ENCODE assay signal across 20 cellular contexts in genomic region chr3:160130950-160131349, GRCh38.
DNase-seq lines count a peak whose midpoint lies in the region; FAIRE-seq and TF ChIP-seq lines count a peak whose summit lies in the region.
"Had no signal": no experiment of that assay in that cellular context is flagged by ENCODE, and none has a peak within 500 bp of the region (broad histone marks: within the 10 kb centered on the region; RNA-seq: fewer than 3 reads in every experiment).

No MANE protein-coding gene starts in this region.

- peaks cover 3% of the 10 kb centered on the region for H3K9me3 Mint-ChIP-seq in astrocyte (ENCODE audit: unreplicated experiment)
- no peaks in the 10 kb centered on the region for H3K9me3 Mint-ChIP-seq in activated T-cell treated with anti-CD3 and anti-CD28 coated beads, Interleukin-2, amount 50 U/mL, for 24 hours
- H3K9me3 Mint-ChIP-seq: CD4-positive, alpha-beta T cell; mesothelial cell of epicardium; stimulated activated naive CD8-positive, alpha-beta T cell treated with anti-CD3 and anti-CD28 coated beads, Interleukin-15, Interleukin-2, amounts not matched to agents 100 ng/mL and 50 ng/mL, for 24 hours had no signal

- H3K27me3 ChIP-seq in astrocyte (ENCODE audit: insufficient read depth, low read length) = no peaks in the 10 kb centered on the region
- H3K27me3 ChIP-seq: gastroesophageal sphincter, vagina had no signal

- no peak overlapping the region for H3K4me3 Mint-ChIP-seq in astrocyte (ENCODE audit: unreplicated experiment)
- no peak overlapping the region for H3K4me3 Mint-ChIP-seq in activated T-cell treated with anti-CD3 and anti-CD28 coated beads, Interleukin-2, amount 50 U/mL, for 24 hours
- H3K4me3 Mint-ChIP-seq: CD4-positive, alpha-beta T cell; mesothelial cell of epicardium; stimulated activated naive CD8-positive, alpha-beta T cell treated with anti-CD3 and anti-CD28 coated beads, Interleukin-15, Interleukin-2, amounts not matched to agents 100 ng/mL and 50 ng/mL, for 24 hours had no signal

- peaks cover 25% of the 10 kb centered on the region for H3K4me1 ChIP-seq in astrocyte (ENCODE audit: insufficient read depth, low read length)
- H3K4me1 ChIP-seq: gastroesophageal sphincter, parathyroid adenoma, vagina had no signal

- H3K27ac ChIP-seq in astrocyte (ENCODE audit: low read depth, low read length) = peak overlapping the region; percentile 75
- H3K27ac ChIP-seq: gastroesophageal sphincter, parathyroid adenoma, vagina, WERI-Rb-1 had no signal

- no peak overlapping the region for H3K4me2 ChIP-seq in astrocyte (ENCODE audit: low read length)

- H3K36me3 Mint-ChIP-seq in astrocyte (ENCODE audit: low read depth, unreplicated experiment) = no peaks in the 10 kb centered on the region
- H3K36me3 Mint-ChIP-seq in activated T-cell treated with anti-CD3 and anti-CD28 coated beads, Interleukin-2, amount 50 U/mL, for 24 hours (ENCODE audit: low read depth) = no peaks in the 10 kb centered on the region
- H3K36me3 Mint-ChIP-seq: mesothelial cell of epicardium had no signal

- no peak for TF ChIP-seq CTCF in astrocyte (IDR thresholded peaks at IDR 0.05; ENCODE audit: insufficient read depth, low read depth, low read length)

- H4K20me1 ChIP-seq in astrocyte (ENCODE audit: insufficient read depth, low read length) = no peaks in the 10 kb centered on the region

- no peaks in the 10 kb centered on the region for H3K27me3 Mint-ChIP-seq in astrocyte (ENCODE audit: low read depth, unreplicated experiment)
- H3K27me3 Mint-ChIP-seq in activated T-cell treated with anti-CD3 and anti-CD28 coated beads, Interleukin-2, amount 50 U/mL, for 24 hours = peaks cover 9% of the 10 kb centered on the region

- H3K9ac ChIP-seq in astrocyte (ENCODE audit: low read length) = no peak overlapping the region
- H3K9ac ChIP-seq: parathyroid adenoma had no signal

- peaks cover 53% of the 10 kb centered on the region for H3K4me1 Mint-ChIP-seq in astrocyte (ENCODE audit: low read depth, unreplicated experiment)
- peaks cover 3% of the 10 kb centered on the region for H3K4me1 Mint-ChIP-seq in activated T-cell treated with anti-CD3 and anti-CD28 coated beads, Interleukin-2, amount 50 U/mL, for 24 hours (ENCODE audit: low read depth)

- H3K4me3 ChIP-seq in astrocyte (ENCODE audit: insufficient read depth, low read depth, low read length) = no peak overlapping the region
- H3K4me3 ChIP-seq: gastroesophageal sphincter, vagina had no signal

- no peaks in the 10 kb centered on the region for H3K9me3 ChIP-seq in astrocyte (ENCODE audit: insufficient read depth, low read depth, low read length)
- H3K9me3 ChIP-seq: gastroesophageal sphincter, vagina had no signal

- FAIRE-seq in astrocyte (lab: Jason Lieb, UNC) = no peak
- FAIRE-seq: GM12892 had no signal

- peak overlapping the region; percentile 96 for H3K27ac Mint-ChIP-seq in astrocyte (ENCODE audit: unreplicated experiment)
- H3K27ac Mint-ChIP-seq in activated T-cell treated with anti-CD3 and anti-CD28 coated beads, Interleukin-2, amount 50 U/mL, for 24 hours = no peak overlapping the region
- H3K27ac Mint-ChIP-seq: CD4-positive, alpha-beta T cell; mesothelial cell of epicardium; stimulated activated naive CD8-positive, alpha-beta T cell treated with anti-CD3 and anti-CD28 coated beads, Interleukin-15, Interleukin-2, amounts not matched to agents 100 ng/mL and 50 ng/mL, for 24 hours had no signal

- H3K36me3 ChIP-seq in astrocyte (ENCODE audit: insufficient read depth, low read length) = no peaks in the 10 kb centered on the region
- H3K36me3 ChIP-seq: gastroesophageal sphincter, vagina, WERI-Rb-1 had no signal

- H3K79me2 ChIP-seq in astrocyte (ENCODE audit: insufficient read depth, low read length) = no peaks in the 10 kb centered on the region
- H3K79me2 ChIP-seq: parathyroid adenoma had no signal

- peak; percentile 59 for DNase-seq in GM03348 (ENCODE audit: low spot score)
- peak; percentile 80 for DNase-seq in astrocyte (ENCODE audit: low read depth)
- peak; percentile 35 for DNase-seq in fibroblast of the conjunctiva (ENCODE audit: low read depth)
- DNase-seq in stromal cell of bone marrow (ENCODE audit: low read depth) = peak; percentile 62
- no peak for DNase-seq in hippocampal formation (lab: John Stamatoyannopoulos, UW)
- no peak for DNase-seq in activated T-cell treated with anti-CD3 and anti-CD28 coated beads, Interleukin-2, amount 50 U/mL, for 24 hours
- DNase-seq in NCI-H510A (lab: John Stamatoyannopoulos, UW) = no peak
- DNase-seq: activated CD8-positive, alpha-beta memory T cell treated with anti-CD3 and anti-CD28 coated beads for 24 hours; anterior cingulate cortex; CD4-positive, alpha-beta T cell; KG1; NCI-H1417 treated with DMSO at 0.1 percent for 48 hours; SW 1271; WERI-Rb-1 had no signal

- no peak overlapping the region for H2AFZ ChIP-seq in astrocyte (ENCODE audit: low read depth, low read length)
- H2AFZ ChIP-seq: parathyroid adenoma had no signal

Comparison
In these comparisons a context has a peak if more than half of its experiments do, and no peak if none do; other contexts are left out.
1. DNase-seq: peak in GM03348 (single experiment), astrocyte (single experiment), fibroblast of the conjunctiva (single experiment) and stromal cell of bone marrow (single experiment); none in hippocampal formation (0 of 2), activated T-cell treated with anti-CD3 and anti-CD28 coated beads, Interleukin-2, amount 50 U/mL, for 24 hours (single experiment) and NCI-H510A (single experiment).